Comparison of ENCODE assay signal across 32 cellular contexts in the genomic region with DNA sequence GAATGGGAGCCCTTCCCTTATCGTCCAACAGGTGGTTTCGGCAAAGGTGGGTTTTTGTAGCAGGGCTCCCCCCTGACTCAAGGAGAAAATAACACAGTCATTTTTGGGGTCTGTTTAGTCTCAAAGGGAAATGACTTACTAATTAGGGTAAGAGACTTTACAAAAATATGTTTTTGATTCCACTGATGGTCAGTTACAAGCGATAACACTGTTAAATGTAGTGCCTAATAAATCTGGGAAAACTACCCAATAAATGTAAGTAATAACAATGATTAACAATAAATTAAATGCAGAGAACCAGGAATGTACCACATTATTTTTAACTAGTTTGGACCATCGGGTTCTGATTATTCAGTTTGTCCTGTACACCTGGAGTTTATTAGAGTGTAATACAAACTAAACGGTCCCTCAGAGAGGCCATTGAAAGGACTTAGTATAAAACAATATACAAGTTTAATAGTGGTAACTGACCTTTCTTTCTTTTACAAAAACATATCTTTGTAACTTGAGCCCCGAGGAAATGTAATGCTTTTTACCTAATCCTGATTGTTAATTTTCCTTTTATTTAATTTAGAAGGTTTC.
"Had no signal": no experiment of that assay in that cellular context is flagged by ENCODE, and none has a peak within 500 bp of the region (broad histone marks: within the 10 kb centered on the region; RNA-seq: fewer than 3 reads in every experiment).

No MANE protein-coding gene starts in this region.

- H2AFZ ChIP-seq: hepatocyte had no signal

- DNase-seq: activated CD4-positive, alpha-beta memory T cell treated with anti-CD3 and anti-CD28 coated beads for 36 hours; activated CD4-positive, alpha-beta T cell treated with anti-CD3 and anti-CD28 coated beads for 36 hours; activated CD4-positive, alpha-beta T cell treated with anti-CD3 and anti-CD28 coated beads, Interleukin-2, amount 10 ng/mL, durations not matched to agents 24 days and 14 days; activated CD4-positive, CD25-positive, alpha-beta regulatory T cell; activated CD4-positive, CD25-positive, alpha-beta regulatory T cell treated with anti-CD3 and anti-CD28 coated beads, Interleukin-2, amount 50 U/mL, for 72 hours; activated CD8-positive, alpha-beta memory T cell treated with anti-CD3 and anti-CD28 coated beads, Interleukin-2, amount 10 ng/mL, durations not matched to agents 7 days and 5 days; activated CD8-positive, alpha-beta memory T cell treated with anti-CD3 and anti-CD28 coated beads, Interleukin-2, amount 50 U/mL, for 4 hours; activated CD8-positive, alpha-beta T cell treated with anti-CD3 and anti-CD28 coated beads, Interleukin-2, amount 10 ng/mL, durations not matched to agents 7 days and 5 days; activated effector memory CD4-positive, alpha-beta T cell treated with anti-CD3 and anti-CD28 coated beads, Interleukin-2, amount 50 U/mL, for 16 hours; activated naive CD4-positive, alpha-beta T cell treated with anti-CD3 and anti-CD28 coated beads for 36 hours; activated naive CD8-positive, alpha-beta T cell treated with anti-CD3 and anti-CD28 coated beads for 36 hours; activated naive CD8-positive, alpha-beta T cell treated with anti-CD3 and anti-CD28 coated beads, Interleukin-2, amount 50 U/mL, for 24 hours; activated T-cell treated with anti-CD3 and anti-CD28 coated beads, Interleukin-2, amount 50 U/mL, for 1 hour; activated T-cell treated with anti-CD3 and anti-CD28 coated beads, Interleukin-2, amount 50 U/mL, for 48 hours; adrenal gland; amygdala; aorta; body of pancreas; central memory CD4-positive, alpha-beta T cell; cerebellar nuclear complex; colonic mucosa; effector CD8-positive, alpha-beta T cell; erythroblast; glutamatergic neuron; heart left ventricle; T-helper 2 cell had no signal

- ATAC-seq: activated CD4-positive, alpha-beta T cell treated with anti-CD3 and anti-CD28 coated beads for 36 hours; activated CD8-positive, alpha-beta memory T cell treated with anti-CD3 and anti-CD28 coated beads, Interleukin-2, amount 10 ng/mL, durations not matched to agents 7 days and 5 days; activated CD8-positive, alpha-beta T cell treated with anti-CD3 and anti-CD28 coated beads, Interleukin-2, amount 10 ng/mL, durations not matched to agents 7 days and 5 days; activated naive CD8-positive, alpha-beta T cell treated with anti-CD3 and anti-CD28 coated beads, Interleukin-2, amount 50 U/mL, for 24 hours; body of pancreas; heart left ventricle had no signal

- H3K4me2 ChIP-seq: hepatocyte had no signal

- FAIRE-seq: frontal cortex had no signal

- H3K9me3 ChIP-seq: adrenal gland, body of pancreas, colonic mucosa had no signal

- H3K79me2 ChIP-seq: hepatocyte had no signal

- H3K27ac ChIP-seq: adrenal gland, body of pancreas, colonic mucosa, esophagus muscularis mucosa, heart left ventricle, hepatocyte had no signal

- H3K36me3 ChIP-seq: adrenal gland, colonic mucosa, esophagus muscularis mucosa, heart left ventricle had no signal

- H3K4me1 Mint-ChIP-seq: activated CD4-positive, alpha-beta T cell treated with anti-CD3 and anti-CD28 coated beads for 36 hours; activated CD4-positive, alpha-beta T cell treated with anti-CD3 and anti-CD28 coated beads, Interleukin-2, amount 10 ng/mL, durations not matched to agents 24 days and 14 days; activated CD8-positive, alpha-beta memory T cell treated with anti-CD3 and anti-CD28 coated beads, Interleukin-2, amount 10 ng/mL, durations not matched to agents 7 days and 5 days; activated naive CD4-positive, alpha-beta T cell treated with anti-CD3 and anti-CD28 coated beads, Interleukin-2, amount 50 U/mL, for 24 hours; activated naive CD8-positive, alpha-beta T cell treated with anti-CD3 and anti-CD28 coated beads for 36 hours; activated naive CD8-positive, alpha-beta T cell treated with anti-CD3 and anti-CD28 coated beads, Interleukin-2, amount 50 U/mL, for 24 hours had no signal

- H3K4me1 ChIP-seq: adrenal gland, body of pancreas, colonic mucosa, esophagus muscularis mucosa, heart left ventricle had no signal

- H3K4me3 ChIP-seq: adrenal gland, body of pancreas, colonic mucosa, esophagus muscularis mucosa, heart left ventricle, hepatocyte had no signal

- H3K27ac Mint-ChIP-seq: activated CD4-positive, alpha-beta memory T cell treated with anti-CD3 and anti-CD28 coated beads for 36 hours; activated CD4-positive, alpha-beta T cell treated with anti-CD3 and anti-CD28 coated beads for 36 hours; activated CD4-positive, alpha-beta T cell treated with anti-CD3 and anti-CD28 coated beads, Interleukin-2, amount 10 ng/mL, durations not matched to agents 24 days and 14 days; activated CD8-positive, alpha-beta memory T cell treated with anti-CD3 and anti-CD28 coated beads, Interleukin-2, amount 10 ng/mL, durations not matched to agents 7 days and 5 days; activated CD8-positive, alpha-beta T cell treated with anti-CD3 and anti-CD28 coated beads, Interleukin-2, amount 10 ng/mL, durations not matched to agents 7 days and 5 days; activated naive CD4-positive, alpha-beta T cell treated with anti-CD3 and anti-CD28 coated beads for 36 hours; activated naive CD4-positive, alpha-beta T cell treated with anti-CD3 and anti-CD28 coated beads, Interleukin-2, amount 50 U/mL, for 24 hours; activated naive CD8-positive, alpha-beta T cell treated with anti-CD3 and anti-CD28 coated beads for 36 hours; activated naive CD8-positive, alpha-beta T cell treated with anti-CD3 and anti-CD28 coated beads, Interleukin-2, amount 50 U/mL, for 24 hours; activated T-helper 1 cell treated with anti-CD3 and anti-CD28 coated beads, Interleukin-12 subunit alpha, Interleukin-12 subunit beta, Interleukin-2, Interleukin-4 antibody, amounts not matched to agents 30 ng/mL and 10 ng/mL and 1 ng/mL, durations not matched to agents 14 hours and 24 hours and 36 hours; activated T-helper 2 cell treated with anti-CD3 and anti-CD28 coated beads, Interferon-gamma antibody, Interleukin-2, Interleukin-4, amounts not matched to agents 10 μg/mL and 5 μg/mL and 100 μg/mL, durations not matched to agents 14 hours and 24 hours and 36 hours had no signal

- H3K27me3 ChIP-seq: adrenal gland, body of pancreas, colonic mucosa, esophagus muscularis mucosa, heart left ventricle, hepatocyte had no signal

- H3K4me3 Mint-ChIP-seq: activated CD4-positive, alpha-beta memory T cell treated with anti-CD3 and anti-CD28 coated beads for 36 hours; activated CD4-positive, alpha-beta T cell treated with anti-CD3 and anti-CD28 coated beads for 36 hours; activated CD4-positive, alpha-beta T cell treated with anti-CD3 and anti-CD28 coated beads, Interleukin-2, amount 10 ng/mL, durations not matched to agents 24 days and 14 days; activated CD8-positive, alpha-beta memory T cell treated with anti-CD3 and anti-CD28 coated beads, Interleukin-2, amount 10 ng/mL, durations not matched to agents 7 days and 5 days; activated CD8-positive, alpha-beta T cell treated with anti-CD3 and anti-CD28 coated beads, Interleukin-2, amount 10 ng/mL, durations not matched to agents 7 days and 5 days; activated naive CD4-positive, alpha-beta T cell treated with anti-CD3 and anti-CD28 coated beads for 36 hours; activated naive CD4-positive, alpha-beta T cell treated with anti-CD3 and anti-CD28 coated beads, Interleukin-2, amount 50 U/mL, for 24 hours; activated naive CD8-positive, alpha-beta T cell treated with anti-CD3 and anti-CD28 coated beads for 36 hours; activated naive CD8-positive, alpha-beta T cell treated with anti-CD3 and anti-CD28 coated beads, Interleukin-2, amount 50 U/mL, for 24 hours; activated T-helper 1 cell treated with anti-CD3 and anti-CD28 coated beads, Interleukin-12 subunit alpha, Interleukin-12 subunit beta, Interleukin-2, Interleukin-4 antibody, amounts not matched to agents 30 ng/mL and 10 ng/mL and 1 ng/mL, durations not matched to agents 14 hours and 24 hours and 36 hours had no signal

- H3K27me3 Mint-ChIP-seq: activated naive CD8-positive, alpha-beta T cell treated with anti-CD3 and anti-CD28 coated beads for 36 hours; activated naive CD8-positive, alpha-beta T cell treated with anti-CD3 and anti-CD28 coated beads, Interleukin-2, amount 50 U/mL, for 24 hours had no signal

- H3K36me3 Mint-ChIP-seq: activated CD4-positive, alpha-beta memory T cell treated with anti-CD3 and anti-CD28 coated beads for 36 hours; activated CD8-positive, alpha-beta memory T cell treated with anti-CD3 and anti-CD28 coated beads, Interleukin-2, amount 10 ng/mL, durations not matched to agents 7 days and 5 days; activated naive CD4-positive, alpha-beta T cell treated with anti-CD3 and anti-CD28 coated beads, Interleukin-2, amount 50 U/mL, for 24 hours; activated naive CD8-positive, alpha-beta T cell treated with anti-CD3 and anti-CD28 coated beads for 36 hours had no signal

- H3K9me3 Mint-ChIP-seq: activated CD4-positive, alpha-beta memory T cell treated with anti-CD3 and anti-CD28 coated beads for 36 hours; activated CD4-positive, alpha-beta T cell treated with anti-CD3 and anti-CD28 coated beads, Interleukin-2, amount 10 ng/mL, durations not matched to agents 24 days and 14 days; activated naive CD4-positive, alpha-beta T cell treated with anti-CD3 and anti-CD28 coated beads for 36 hours; activated naive CD4-positive, alpha-beta T cell treated with anti-CD3 and anti-CD28 coated beads, Interleukin-2, amount 50 U/mL, for 24 hours; activated naive CD8-positive, alpha-beta T cell treated with anti-CD3 and anti-CD28 coated beads for 36 hours; activated naive CD8-positive, alpha-beta T cell treated with anti-CD3 and anti-CD28 coated beads, Interleukin-2, amount 50 U/mL, for 24 hours; activated T-helper 1 cell treated with anti-CD3 and anti-CD28 coated beads, Interleukin-12 subunit alpha, Interleukin-12 subunit beta, Interleukin-2, Interleukin-4 antibody, amounts not matched to agents 30 ng/mL and 10 ng/mL and 1 ng/mL, durations not matched to agents 14 hours and 24 hours and 36 hours; activated T-helper 2 cell treated with anti-CD3 and anti-CD28 coated beads, Interferon-gamma antibody, Interleukin-2, Interleukin-4, amounts not matched to agents 10 μg/mL and 5 μg/mL and 100 μg/mL, durations not matched to agents 14 hours and 24 hours and 36 hours had no signal
